Comparison of ENCODE assay signal across 8 cellular contexts in the genomic region with DNA sequence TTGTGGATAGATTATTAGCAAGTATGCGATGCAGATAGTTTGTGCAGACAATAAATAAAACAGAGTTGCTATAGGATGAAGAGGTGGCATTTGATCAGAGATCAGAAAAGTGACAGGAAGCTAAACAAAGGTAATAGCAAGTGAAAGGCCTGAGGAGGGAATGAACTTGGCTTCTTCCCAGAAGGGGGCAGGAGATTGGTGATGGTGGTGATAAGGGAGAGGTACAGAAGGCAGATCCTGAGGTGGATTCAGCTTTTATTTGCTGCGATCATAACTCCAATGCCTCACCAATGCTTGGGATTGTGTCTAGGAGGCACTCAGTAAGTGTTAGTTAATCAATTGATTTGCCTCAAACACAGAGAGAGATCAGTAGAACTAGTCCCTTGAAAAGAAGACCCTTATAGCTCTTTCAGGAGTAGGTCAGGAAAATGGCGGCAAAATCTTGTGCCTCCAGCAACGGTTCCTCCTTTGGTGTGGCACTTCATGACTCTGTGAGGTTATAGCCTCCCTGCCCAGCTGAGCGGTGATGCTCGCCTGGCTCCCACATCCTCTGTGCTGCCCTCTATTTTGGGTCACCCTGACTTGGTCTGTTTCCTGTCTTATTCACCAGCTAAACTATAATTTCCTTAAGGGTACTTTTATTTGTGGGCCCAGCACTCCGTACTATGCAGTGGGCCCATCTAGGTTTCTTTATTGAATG. TPM values are rescaled to one million over a fixed set of nuclear protein-coding genes. Genes with fewer than 3 reads are reported as not detected.
DNase-seq lines count a peak whose midpoint lies in the region; ATAC-seq, FAIRE-seq and TF ChIP-seq lines count a peak whose summit lies in the region.

No MANE protein-coding gene starts in this region.

- intact Hi-C loops in activated B cell treated with CpG ODN at 0.5 μM for 24 hours (cut with micrococcal nuclease) (loop anchor here (1.0 to 10.0 kb wide), 5 partner anchors 14 to 1791 kb away; partner anchors contain the start of gene TGFBR2), endothelial cell of umbilical vein (cut with micrococcal nuclease) (no loop called here)

- TF ChIP-seq POLR2A in endothelial cell of umbilical vein (IDR thresholded peaks at IDR 0.05; ENCODE audit: low read depth, low read length): peak; percentile 45

- H3K4me3 ChIP-seq in DOHH2 (ENCODE audit: low read length) (peak overlapping the region; percentile 60), endothelial cell of umbilical vein (replicated peaks in 1 of 3; ENCODE audit: insufficient read depth in 1 of 3, low read depth in 1 of 3, low read length in 3 of 3) (no peak overlapping the region), small intestine (ENCODE audit: low read depth in 1 of 2, low read length in 2 of 2) (no peak overlapping the region), GM23338 (no peak overlapping the region)

- BruUV-seq in endothelial cell of umbilical vein (replicated peaks; lab: Mats Ljungman, UMichigan): no TSS peak

- H2AFZ ChIP-seq in endothelial cell of umbilical vein (ENCODE audit: low read depth, low read length) (no peak overlapping the region), GM23338 (no peak overlapping the region)

- H3K4me3 Mint-ChIP-seq in activated B cell treated with CpG ODN at 0.5 μM for 24 hours (peak overlapping the region; percentile 68), GM23338 (no peak overlapping the region)

- H3K36me3 Mint-ChIP-seq in activated B cell treated with CpG ODN at 0.5 μM for 24 hours (ENCODE audit: low read depth) (peaks cover 60% of the 10 kb centered on the region), GM23338 (ENCODE audit: low read depth) (peaks cover 32% of the 10 kb centered on the region)

- H3K4me2 ChIP-seq in DOHH2 (ENCODE audit: low read length) (peak overlapping the region; percentile 85), endothelial cell of umbilical vein (ENCODE audit: insufficient read depth, low read length) (no peak overlapping the region), GM23338 (no peak overlapping the region)

- H3K79me2 ChIP-seq in DOHH2 (ENCODE audit: control insufficient read depth, low read length): peaks cover 36% of the 10 kb centered on the region
- H3K79me2 ChIP-seq in endothelial cell of umbilical vein (ENCODE audit: control insufficient read depth, insufficient read depth, low read length): peaks cover 92% of the 10 kb centered on the region
- H3K79me2 ChIP-seq in GM23338 (replicated peaks; ENCODE audit: insufficient read depth): peaks cover 58% of the 10 kb centered on the region

- H3K9ac ChIP-seq in endothelial cell of umbilical vein (replicated peaks; ENCODE audit: extremely low read depth, insufficient read depth, low read length): no peak overlapping the region

- CTCF ChIA-PET in activated B cell treated with CpG ODN at 0.5 μM for 24 hours (lab: Charles Lee): interaction anchor here (1.0 to 2.8 kb wide), 6 partner anchors 12 to 445 kb away, joined by 4 to 12 read pairs (median 6); partner anchors contain the start of gene TGFBR2
- CTCF ChIA-PET in endothelial cell of umbilical vein (lab: Charles Lee): interaction anchor here (0.8 to 2.0 kb wide), 4 partner anchors 11 to 99 kb away, joined by 3 to 4 read pairs (median 4); no protein-coding TSS in a partner anchor

- H4K20me1 ChIP-seq in DOHH2 (ENCODE audit: control insufficient read depth, insufficient read depth, low read depth, low read length) (peaks cover 17% of the 10 kb centered on the region), endothelial cell of umbilical vein (replicated peaks; ENCODE audit: control insufficient read depth, extremely low read depth, insufficient read depth, low read length) (peaks cover 9% of the 10 kb centered on the region), GM23338 (replicated peaks; ENCODE audit: insufficient read depth) (peaks cover 6% of the 10 kb centered on the region; the same call in 1 of the 2 replicates)

- H3K9me3 Mint-ChIP-seq in activated B cell treated with CpG ODN at 0.5 μM for 24 hours (no peaks in the 10 kb centered on the region), GM23338 (no peaks in the 10 kb centered on the region; the same call in 2 of the 3 replicates)

- ATAC-seq in activated B cell treated with CpG ODN at 0.5 μM for 24 hours (ENCODE audit: low read depth) (peak; percentile 35), GM23338 (no peak), GM18867 (IDR thresholded peaks at IDR 0.05; ENCODE audit: unreplicated experiment) (no peak)

- H3K4me1 Mint-ChIP-seq in activated B cell treated with CpG ODN at 0.5 μM for 24 hours: peaks cover 98% of the 10 kb centered on the region
- H3K4me1 Mint-ChIP-seq in GM23338: peaks cover 15% of the 10 kb centered on the region

- peak overlapping the region; percentile 91 for H3K27ac Mint-ChIP-seq in activated B cell treated with CpG ODN at 0.5 μM for 24 hours
- H3K27ac Mint-ChIP-seq in GM23338: no peak overlapping the region

- H3K36me3 ChIP-seq in DOHH2 (ENCODE audit: control insufficient read depth, low read length) (peaks cover 30% of the 10 kb centered on the region), endothelial cell of umbilical vein (ENCODE audit: control insufficient read depth in 2 of 2, extremely low read depth in 1 of 2, insufficient read depth in 2 of 2, low read length in 2 of 2) (peaks cover 20 to 51% of the 10 kb centered on the region in 2 experiments), small intestine (ENCODE audit: control insufficient read depth in 2 of 2, insufficient read depth in 2 of 2, low read length in 2 of 2) (peaks cover 0 to 4% of the 10 kb centered on the region in 2 donors), GM23338 (ENCODE audit: insufficient read depth) (peaks cover 12% of the 10 kb centered on the region; the same call in 1 of the 2 replicates)

- H3K27me3 ChIP-seq in DOHH2 (ENCODE audit: control insufficient read depth, low read length): no peaks in the 10 kb centered on the region
- H3K27me3 ChIP-seq in endothelial cell of umbilical vein (ENCODE audit: control insufficient read depth in 2 of 2, insufficient read depth in 2 of 2, low read length in 2 of 2): no peaks in the 10 kb centered on the region
- no peaks in the 10 kb centered on the region for H3K27me3 ChIP-seq in small intestine (ENCODE audit: control insufficient read depth in 2 of 2, insufficient read depth in 2 of 2, low read length in 2 of 2)
- H3K27me3 ChIP-seq in GM23338 (ENCODE audit: insufficient read depth): no peaks in the 10 kb centered on the region

- H3K9me1 ChIP-seq in endothelial cell of umbilical vein (replicated peaks; ENCODE audit: control insufficient read depth, extremely low read depth, insufficient read depth, low read length): no peaks in the 10 kb centered on the region

- DNase-seq in activated B cell treated with CpG ODN at 0.5 μM for 24 hours (no peak), endothelial cell of umbilical vein (ENCODE audit: low read depth, low spot score) (no peak), small intestine (peak; percentile 40), Ammon's horn (ENCODE audit: low spot score) (no peak), GM23338 (ENCODE audit: low spot score) (no peak), SW480 (ENCODE audit: low spot score) (no peak)

- H3K27ac ChIP-seq in DOHH2 (ENCODE audit: low read depth, low read length) (peak overlapping the region; percentile 87), endothelial cell of umbilical vein (ENCODE audit: insufficient read depth, low read depth, low read length) (peak overlapping the region; percentile 21), small intestine (ENCODE audit: low read depth in 1 of 2, low read length in 1 of 2) (peak overlapping the region; percentile 0 to 73), GM23338 (ENCODE audit: low read depth) (no peak overlapping the region)

- H3K9me3 ChIP-seq in DOHH2 (ENCODE audit: control insufficient read depth, insufficient read depth, low read length) (no peaks in the 10 kb centered on the region), endothelial cell of umbilical vein (replicated peaks; ENCODE audit: control insufficient read depth, insufficient read depth, low read length) (no peaks in the 10 kb centered on the region), small intestine (ENCODE audit: control insufficient read depth, low read depth) (no peaks in the 10 kb centered on the region)

- dilution Hi-C loops in endothelial cell of umbilical vein (cut with MboI; ENCODE audit: extremely low pct_ligation_motif_present, low sequenced_read_pairs): no loop called here

- 75 to 83% (median 76%) methylated on average over 7 of the region's 7 CpGs for whole genome bisulfite sequencing in small intestine, 3 donors

- H3K9me2 ChIP-seq in DOHH2 (replicated peaks; ENCODE audit: control insufficient read depth, low read length) (no peaks in the 10 kb centered on the region), GM23338 (ENCODE audit: insufficient read depth) (no peaks in the 10 kb centered on the region; the same call in 1 of the 2 replicates)

- no peaks in the 10 kb centered on the region for H3K27me3 Mint-ChIP-seq in activated B cell treated with CpG ODN at 0.5 μM for 24 hours
- H3K27me3 Mint-ChIP-seq in GM23338 (ENCODE audit: insufficient read depth, low read depth, poor library complexity): no peaks in the 10 kb centered on the region

- POLR2A ChIA-PET in activated B cell treated with CpG ODN at 0.5 μM for 24 hours (lab: Charles Lee): interaction anchor here (0.6 to 5.0 kb wide), 18 partner anchors 8 to 324 kb away, joined by 3 to 42 read pairs (median 6); partner anchors contain the start of gene TGFBR2
- POLR2A ChIA-PET in endothelial cell of umbilical vein (lab: Charles Lee): no interaction called here

- FAIRE-seq in endothelial cell of umbilical vein (lab: Jason Lieb, UNC): no peak
- FAIRE-seq in small intestine (lab: Jason Lieb, UNC): no peak

- no peak for TF ChIP-seq CTCF in DOHH2 (IDR thresholded peaks at IDR 0.05; ENCODE audit: low read depth, low read length, poor library complexity, severe bottlenecking)
- TF ChIP-seq CTCF in activated B cell treated with CpG ODN at 0.5 μM for 24 hours (IDR thresholded peaks at IDR 0.05): no peak
- no peak for TF ChIP-seq CTCF in endothelial cell of umbilical vein (IDR thresholded peaks at IDR 0.05; ENCODE audit: extremely low read depth in 1 of 2, insufficient read depth in 1 of 2, low read depth in 1 of 2, low read length in 2 of 2)
- TF ChIP-seq CTCF in GM23338 (conservative IDR thresholded peaks at IDR 0.05; ENCODE audit: low read depth in 2 of 2): no peak

- H3F3A ChIP-seq in DOHH2 (ENCODE audit: control insufficient read depth, insufficient read depth): peaks cover 36% of the 10 kb centered on the region
- no peaks in the 10 kb centered on the region for H3F3A ChIP-seq in GM23338 (replicated peaks; ENCODE audit: low read depth)

- H3K4me1 ChIP-seq in DOHH2 (ENCODE audit: control insufficient read depth, low read length): peaks cover 97% of the 10 kb centered on the region
- H3K4me1 ChIP-seq in endothelial cell of umbilical vein (ENCODE audit: control insufficient read depth, extremely low read depth, insufficient read depth, low read length): peaks cover 40% of the 10 kb centered on the region
- peaks cover 2 to 30% of the 10 kb centered on the region in 2 donors for H3K4me1 ChIP-seq in small intestine (ENCODE audit: control insufficient read depth in 2 of 2, insufficient read depth in 1 of 2, low read depth in 1 of 2, low read length in 1 of 2)
- H3K4me1 ChIP-seq in GM23338 (ENCODE audit: insufficient read depth): peaks cover 11% of the 10 kb centered on the region

RNA-seq across cellular contexts. Expression of gene TGFBR2, which starts 37.5 kb away (rescaled TPM):
- total RNA-seq in activated B cell treated with CpG ODN at 0.5 μM for 24 hours (99.1 and 104 TPM in 2 replicates), endothelial cell of umbilical vein (250 and 259 TPM in 2 replicates)
- polyA plus RNA-seq in endothelial cell of umbilical vein (203 and 227 TPM in 2 replicates), small intestine (10 to 100 TPM in 2 of 3 donors, 1 to 10 TPM in 1; 6.0 to 77.5 (median 13.5) TPM), GM23338 (2016; fragmentation: Nextera tagmentation; extraction: Ambion mirVana) (3.7 and 4.7 TPM in 2 replicates)
- polyA plus RNA-seq in endothelial cell of umbilical vein (2011; cell fraction: cytosol; rRNA removed): 180 and 183 TPM in 2 replicates
- 156 and 180 TPM in 2 replicates for polyA plus RNA-seq in endothelial cell of umbilical vein (2011; cell fraction: nucleus; rRNA removed)
- polyA plus RNA-seq in endothelial cell of umbilical vein (2012): 157 and 193 TPM in 2 replicates
- 448 and 461 TPM in 2 replicates for polyA minus RNA-seq in endothelial cell of umbilical vein
- 8.2 TPM for polyA minus RNA-seq in endothelial cell of umbilical vein (2011; cell fraction: cytosol; rRNA and poly(A)+ RNA removed)
- polyA minus RNA-seq in endothelial cell of umbilical vein (2011; cell fraction: nucleus; rRNA and poly(A)+ RNA removed): 268 and 339 TPM in 2 replicates
- total RNA-seq in GM23338 (2014; rRNA removed; shearing (Covaris generic)): 12.2 and 13.0 TPM in 2 replicates
